ENCODE assay signal across 8 cellular contexts in the genomic region with DNA sequence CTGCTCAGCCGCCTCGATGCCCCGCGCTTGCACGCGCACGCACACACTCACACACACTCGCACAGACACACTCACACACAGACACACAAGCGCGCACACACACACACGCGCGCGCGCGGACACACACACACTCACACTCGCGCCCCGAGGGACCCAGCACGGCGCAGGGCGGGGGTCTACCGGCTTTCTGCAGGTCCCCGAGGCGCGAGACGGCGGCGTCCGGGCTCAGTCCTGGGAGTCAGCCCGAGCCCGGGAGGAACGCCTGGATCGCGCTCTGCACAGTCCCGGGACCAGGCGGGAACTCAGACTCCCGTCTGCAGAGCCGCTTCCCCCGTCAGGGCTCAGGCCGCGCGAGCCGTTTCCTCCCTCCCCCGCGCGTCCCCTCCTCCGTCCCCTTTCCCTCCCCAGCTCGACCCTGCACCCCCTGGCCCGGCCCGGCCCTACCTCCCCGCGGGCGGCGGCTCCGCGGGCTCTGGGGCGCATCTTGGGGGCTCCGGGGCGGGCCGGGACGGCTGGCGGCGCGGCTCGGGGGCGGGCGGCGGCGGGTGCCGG. TPM values are rescaled to one million over a fixed set of nuclear protein-coding genes. Genes with fewer than 3 reads are reported as not detected.
DNase-seq lines count a peak whose midpoint lies in the region; ATAC-seq, FAIRE-seq and TF ChIP-seq lines count a peak whose summit lies in the region.

No MANE protein-coding gene starts in this region.

- no peaks in the 10 kb centered on the region for H3K9me1 ChIP-seq in K562 (ENCODE audit: control insufficient read depth, insufficient read depth, low read length)

- in situ Hi-C loops in K562 (cut with MboI): no loop called here

- CTCF ChIA-PET in Caco-2 (lab: Charles Lee): interaction anchor here (0.6 kb wide), 1 partner anchor 30 kb away, joined by 4 read pairs; no protein-coding TSS in a partner anchor
- CTCF ChIA-PET in K562 (lab: Yijun Ruan, JAX; ENCODE audit: low intra/inter-chr PET ratio): interaction anchor here (0.5 kb wide), 1 partner anchor 141 kb away, joined by 3 read pairs; no protein-coding TSS in a partner anchor

- H3K36me3 Mint-ChIP-seq in Caco-2 (ENCODE audit: insufficient read depth, unreplicated experiment): peaks cover 6% of the 10 kb centered on the region

- TF ChIP-seq RAD21 in K562 (CRISPR knock-in tag; conservative IDR thresholded peaks at IDR 0.05 in 1 of 2, IDR thresholded peaks at IDR 0.05 in 1 of 2): no peak

- H3K27ac Mint-ChIP-seq in Caco-2 (ENCODE audit: unreplicated experiment): no peak overlapping the region

- H3K27me3 ChIP-seq in Caco-2 (replicated peaks; ENCODE audit: control insufficient read depth, insufficient read depth, low read length): no peaks in the 10 kb centered on the region
- peaks cover 60 to 91% of the 10 kb centered on the region in 2 experiments for H3K27me3 ChIP-seq in K562 (ENCODE audit: control insufficient read depth in 2 of 2, insufficient read depth in 2 of 2, low read length in 2 of 2)
- peaks cover 0 to 16% of the 10 kb centered on the region in 2 donors for H3K27me3 ChIP-seq in small intestine (ENCODE audit: control insufficient read depth in 2 of 2, insufficient read depth in 2 of 2, low read length in 2 of 2)

- TF ChIP-seq EP300 in K562 (IDR thresholded peaks at IDR 0.05; ENCODE audit: low read length): no peak

- TF ChIP-seq POLR2A in K562 (conservative IDR thresholded peaks at IDR 0.05): no peak

- H3K4me3 Mint-ChIP-seq in Caco-2 (ENCODE audit: unreplicated experiment): peak overlapping the region; percentile 80

- no peak overlapping the region for H3K4me2 ChIP-seq in K562 (ENCODE audit: insufficient read depth, low read length)

- no peak overlapping the region for H3K9ac ChIP-seq in K562 (ENCODE audit: insufficient read depth in 1 of 2, low read depth in 2 of 2, low read length in 2 of 2)

- H3K27ac ChIP-seq in K562 (ENCODE audit: extremely low read depth, low read depth, low read length) (no peak overlapping the region), small intestine (ENCODE audit: low read depth in 1 of 2, low read length in 1 of 2) (peak overlapping the region; percentile 6 to 77)

- H2AFZ ChIP-seq in K562 (ENCODE audit: low read depth, low read length): no peak overlapping the region

- no peaks in the 10 kb centered on the region for H3K79me2 ChIP-seq in K562 (ENCODE audit: control insufficient read depth, insufficient read depth, low read length)

- BruUV-seq in Caco-2 (replicated peaks; lab: Mats Ljungman, UMichigan) (no TSS peak), K562 (replicated peaks; lab: Mats Ljungman, UMichigan) (no TSS peak)

- H3K4me3 ChIP-seq in Caco-2 (ENCODE audit: low read depth, low read length) (peak overlapping the region; percentile 55), K562 (no peak overlapping the region), small intestine (ENCODE audit: low read depth in 1 of 2, low read length in 2 of 2) (peak overlapping the region; percentile 30 to 41)

- intact Hi-C loops in Caco-2 (cut with micrococcal nuclease; ENCODE audit: unreplicated experiment): no loop called here
- intact Hi-C loops in K562 (cut with micrococcal nuclease): no loop called here

- peaks cover 20% of the 10 kb centered on the region for H3K4me1 Mint-ChIP-seq in Caco-2 (ENCODE audit: low read depth, unreplicated experiment)

- 35% methylated on average over 35 of the region's 71 CpGs for whole genome bisulfite sequencing in K562 (ENCODE audit: insufficient coverage, low coverage, missing lambda C conversion rate)
- 1 to 4% (median 1%) methylated on average over 35 to 71 of the region's 71 CpGs for WGBS in small intestine, 3 donors

- H3K9me3 Mint-ChIP-seq in Caco-2 (ENCODE audit: unreplicated experiment): no peaks in the 10 kb centered on the region

- H3K36me3 ChIP-seq in Caco-2 (ENCODE audit: control insufficient read depth, insufficient read depth, low read length): no peaks in the 10 kb centered on the region
- H3K36me3 ChIP-seq in K562 (ENCODE audit: control insufficient read depth, insufficient read depth, low read length): no peaks in the 10 kb centered on the region
- H3K36me3 ChIP-seq in small intestine (ENCODE audit: control insufficient read depth in 2 of 2, insufficient read depth in 2 of 2, low read length in 2 of 2): no peaks in the 10 kb centered on the region

- POLR2A ChIA-PET in Caco-2 (lab: Charles Lee): no interaction called here
- POLR2A ChIA-PET in K562 (lab: Yijun Ruan, JAX): no interaction called here

- H3K27me3 Mint-ChIP-seq in Caco-2 (ENCODE audit: insufficient read depth, unreplicated experiment): peaks cover 14% of the 10 kb centered on the region

- TF ChIP-seq CTCF in Caco-2 (IDR thresholded peaks at IDR 0.05; ENCODE audit: insufficient read depth in 1 of 2, low read depth in 1 of 2, low read length in 1 of 2, severe bottlenecking in 1 of 2, unreplicated experiment in 1 of 2) (no peak), K562 (IDR thresholded peaks at IDR 0.05 in 2 of 3, conservative IDR thresholded peaks at IDR 0.05 in 1 of 3; ENCODE audit: insufficient read depth in 2 of 3, low read depth in 1 of 3, low read length in 3 of 3) (no peak)

- H3K9me3 ChIP-seq in Caco-2: no peaks in the 10 kb centered on the region
- no peaks in the 10 kb centered on the region for H3K9me3 ChIP-seq in K562 (replicated peaks; ENCODE audit: control insufficient read depth, insufficient read depth, low read depth, low read length)
- H3K9me3 ChIP-seq in small intestine (ENCODE audit: control insufficient read depth, low read depth): no peaks in the 10 kb centered on the region

- H3K4me1 ChIP-seq in Caco-2 (peaks cover 13% of the 10 kb centered on the region), K562 (replicated peaks in 1 of 2; ENCODE audit: control insufficient read depth in 2 of 2, insufficient read depth in 2 of 2, low read length in 2 of 2) (peaks cover 0 to 16% of the 10 kb centered on the region in 2 experiments; a peak in 2 of 5 replicates), small intestine (ENCODE audit: control insufficient read depth in 2 of 2, insufficient read depth in 1 of 2, low read depth in 1 of 2, low read length in 1 of 2) (no peaks in the 10 kb centered on the region)

- no peak for FAIRE-seq in K562 (lab: Jason Lieb, UNC)
- FAIRE-seq in small intestine (lab: Jason Lieb, UNC): no peak

- ATAC-seq in K562 (no peak), HG03039 (IDR thresholded peaks at IDR 0.05; ENCODE audit: unreplicated experiment) (no peak)

- peaks cover 10% of the 10 kb centered on the region; the same call in 1 of the 2 replicates for H4K20me1 ChIP-seq in K562 (replicated peaks; ENCODE audit: control insufficient read depth, insufficient read depth, low read length)

- DNase-seq in Caco-2 (peak in 1 of 2 experiments; percentile 50), HuH-7 (ENCODE audit: low spot score) (peak; percentile 69), K562 (ENCODE audit: extremely low read depth in 1 of 4, low spot score in 3 of 4) (no peak), iPS-NIHi7 (ENCODE audit: extremely low spot score) (peak; percentile 60), small intestine (no peak), GF-D8 (lab: John Stamatoyannopoulos, UW) (no peak), GDM1 (lab: John Stamatoyannopoulos, UW) (no peak)

RNA-seq across cellular contexts. Expression of a gene that starts 0.5 kb away (rescaled TPM):
- total RNA-seq in Caco-2 (2022): 0.67 and 0.95 TPM in 2 replicates
- total RNA-seq in K562 (2011; cell fraction: chromatin; rRNA removed; ENCODE audit: low replicate concordance): not detected in 2 replicates
- total RNA-seq in K562 (2011; cell fraction: nucleolus; rRNA removed): not detected in 2 replicates
- not detected in 2 replicates for total RNA-seq in K562 (2011; cell fraction: nucleoplasm; rRNA removed)
- not detected in 2 replicates for total RNA-seq in K562 (2014; rRNA removed)
- not detected in 2 replicates for total RNA-seq in K562 (2014; rRNA removed; fragmentation: Illumina TruSeq; extraction: Trizol)
- total RNA-seq in K562 (2015; rRNA removed; fragmentation: Illumina TruSeq; extraction: Trizol): not detected in 2 replicates
- total RNA-seq in K562 (2021): 0.16 TPM in 1 of 2 replicates, not detected in the other
- not detected in 2 replicates for polyA plus RNA-seq in K562 (2011; rRNA removed)
- not detected in 2 replicates for polyA plus RNA-seq in K562 (2011; cell fraction: cytosol; rRNA removed)
- 0.18 TPM in 1 of 2 replicates, not detected in the other for polyA plus RNA-seq in K562 (2011; cell fraction: nucleus; rRNA removed)
- not detected in 2 replicates for polyA plus RNA-seq in K562 (2012)
- polyA plus RNA-seq in K562 (2014; fragmentation: Illumina TruSeq; extraction: Trizol): not detected in 2 replicates
- polyA plus RNA-seq in K562 (2014; fragmentation: Nextera tagmentation; extraction: Ambion mirVana): not detected
- not detected in 2 replicates for polyA plus RNA-seq in K562 (2014; rRNA removed)
- not detected in 2 replicates for polyA minus RNA-seq in K562 (2011; rRNA and poly(A)+ RNA removed)
- not detected in 2 replicates for polyA minus RNA-seq in K562 (2011; cell fraction: cytosol; rRNA and poly(A)+ RNA removed)
- polyA minus RNA-seq in K562 (2011; cell fraction: nucleus; rRNA and poly(A)+ RNA removed): not detected in 2 replicates
- polyA plus RNA-seq in small intestine: 1 to 10 TPM in 2 of 3 donors, not detected in 1; 3.0 to 5.7 TPM

RNA-seq across cellular contexts. Expression of a gene that starts 32.6 kb away (rescaled TPM):
- total RNA-seq in Caco-2 (2022): 17.7 and 21.4 TPM in 2 replicates
- total RNA-seq in K562 (2011; cell fraction: chromatin; rRNA removed; ENCODE audit: low replicate concordance): 7.9 and 18.9 TPM in 2 replicates
- 18.3 and 25.7 TPM in 2 replicates for total RNA-seq in K562 (2011; cell fraction: nucleolus; rRNA removed)
- 16.6 and 17.8 TPM in 2 replicates for total RNA-seq in K562 (2011; cell fraction: nucleoplasm; rRNA removed)
- total RNA-seq in K562 (2014; rRNA removed): 10.6 and 12.9 TPM in 2 replicates
- total RNA-seq in K562 (2014; rRNA removed; fragmentation: Illumina TruSeq; extraction: Trizol): 9.1 and 10.3 TPM in 2 replicates
- total RNA-seq in K562 (2015; rRNA removed; fragmentation: Illumina TruSeq; extraction: Trizol): 13.3 and 13.8 TPM in 2 replicates
- total RNA-seq in K562 (2021): 13.8 and 14.3 TPM in 2 replicates
- polyA plus RNA-seq in K562 (2011; rRNA removed): 12.0 and 12.8 TPM in 2 replicates
- 9.7 and 13.6 TPM in 2 replicates for polyA plus RNA-seq in K562 (2011; cell fraction: cytosol; rRNA removed)
- 7.2 and 7.7 TPM in 2 replicates for polyA plus RNA-seq in K562 (2011; cell fraction: nucleus; rRNA removed)
- 12.2 and 28.1 TPM in 2 replicates for polyA plus RNA-seq in K562 (2012)
- polyA plus RNA-seq in K562 (2014; fragmentation: Illumina TruSeq; extraction: Trizol): 7.7 and 9.4 TPM in 2 replicates
- polyA plus RNA-seq in K562 (2014; fragmentation: Nextera tagmentation; extraction: Ambion mirVana): 1 to 10 TPM in 1 of 2 experiments, under 1 TPM in 1; 0.08 to 1.1 TPM
- polyA plus RNA-seq in K562 (2014; rRNA removed): 9.7 and 10.1 TPM in 2 replicates
- 13.7 and 15.8 TPM in 2 replicates for polyA minus RNA-seq in K562 (2011; rRNA and poly(A)+ RNA removed)
- 9.4 and 9.5 TPM in 2 replicates for polyA minus RNA-seq in K562 (2011; cell fraction: cytosol; rRNA and poly(A)+ RNA removed)
- polyA minus RNA-seq in K562 (2011; cell fraction: nucleus; rRNA and poly(A)+ RNA removed): 5.8 and 8.3 TPM in 2 replicates
- polyA plus RNA-seq in small intestine: 10 to 100 TPM in 1 of 3 donors, 1 to 10 TPM in 2; 7.6 to 20.1 (median 8.7) TPM

RNA-seq across cellular contexts. Expression of a gene that starts 56.4 kb away (rescaled TPM):
- total RNA-seq in Caco-2 (2022) (166 and 188 TPM in 2 replicates), K562 (2014; rRNA removed) (303 and 359 TPM in 2 replicates), K562 (2014; rRNA removed; fragmentation: Illumina TruSeq; extraction: Trizol) (320 and 326 TPM in 2 replicates), K562 (2015; rRNA removed; fragmentation: Illumina TruSeq; extraction: Trizol) (273 and 287 TPM in 2 replicates), K562 (2021) (304 and 329 TPM in 2 replicates)
- total RNA-seq in K562 (2011; cell fraction: chromatin; rRNA removed; ENCODE audit: low replicate concordance): 79.2 and 130 TPM in 2 replicates
- 76.4 and 80.7 TPM in 2 replicates for total RNA-seq in K562 (2011; cell fraction: nucleolus; rRNA removed)
- total RNA-seq in K562 (2011; cell fraction: nucleoplasm; rRNA removed): 109 and 165 TPM in 2 replicates
- polyA plus RNA-seq in K562 (2011; rRNA removed) (540 and 563 TPM in 2 replicates), K562 (2014; fragmentation: Illumina TruSeq; extraction: Trizol) (220 and 292 TPM in 2 replicates), K562 (2014; fragmentation: Nextera tagmentation; extraction: Ambion mirVana) (1,000 to 10,000 TPM; 1,937 to 2,075 TPM), K562 (2014; rRNA removed) (465 and 510 TPM in 2 replicates), small intestine (100 to 1,000 TPM; 456 to 779 (median 501) TPM)
- 1,462 and 1,579 TPM in 2 replicates for polyA plus RNA-seq in K562 (2011; cell fraction: cytosol; rRNA removed)
- polyA plus RNA-seq in K562 (2011; cell fraction: nucleus; rRNA removed): 200 and 270 TPM in 2 replicates
- 195 and 484 TPM in 2 replicates for polyA plus RNA-seq in K562 (2012)
- 64.1 and 78.0 TPM in 2 replicates for polyA minus RNA-seq in K562 (2011; rRNA and poly(A)+ RNA removed)
- 36.6 and 38.4 TPM in 2 replicates for polyA minus RNA-seq in K562 (2011; cell fraction: cytosol; rRNA and poly(A)+ RNA removed)
- polyA minus RNA-seq in K562 (2011; cell fraction: nucleus; rRNA and poly(A)+ RNA removed): 20.3 and 43.4 TPM in 2 replicates

Comparison
In these comparisons a context has a peak if more than half of its experiments do, and no peak if none do; other contexts are left out.
1. DNase-seq: peak in HuH-7 (single experiment) and iPS-NIHi7 (single experiment); none in K562 (0 of 4), small intestine (single experiment), GF-D8 (single experiment) and GDM1 (single experiment).